14 cellular contexts compared by ENCODE assay signal in the genomic region with DNA sequence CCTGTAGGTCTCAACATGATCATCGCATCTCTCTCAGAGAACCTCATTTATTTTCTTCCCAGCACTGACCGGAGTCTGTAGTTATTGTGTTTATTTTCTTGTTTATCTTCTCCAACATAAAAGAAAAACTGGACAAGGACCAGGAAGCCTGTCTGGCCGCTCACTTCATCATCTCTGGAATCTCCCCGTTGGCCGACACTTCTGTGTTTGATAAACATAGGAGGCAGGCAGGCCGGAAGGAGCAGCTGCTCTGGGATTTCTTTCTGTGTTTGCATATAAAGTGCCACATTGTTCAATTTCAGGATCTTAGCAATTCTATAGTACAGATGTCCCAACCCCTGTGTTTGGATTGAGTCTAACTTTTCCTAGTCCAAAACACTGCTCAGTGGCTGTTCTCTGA.
"Had no signal": no experiment of that assay in that cellular context is flagged by ENCODE, and none has a peak within 500 bp of the region (broad histone marks: within the 10 kb centered on the region; RNA-seq: fewer than 3 reads in every experiment).

No MANE protein-coding gene starts in this region.

- H2AFZ ChIP-seq: hepatocyte had no signal

- ATAC-seq: activated CD8-positive, alpha-beta T cell treated with anti-CD3 and anti-CD28 coated beads for 36 hours; T-cell had no signal

- H3K27ac ChIP-seq: hepatocyte, SK-N-MC had no signal

- H3K79me2 ChIP-seq: hepatocyte had no signal

- H3K27me3 ChIP-seq: hepatocyte had no signal

- H3K4me3 ChIP-seq: hepatocyte, SK-N-MC had no signal

- DNase-seq: activated CD4-positive, alpha-beta T cell treated with anti-CD3 and anti-CD28 coated beads for 4 hours; activated CD8-positive, alpha-beta memory T cell treated with anti-CD3 and anti-CD28 coated beads, Interleukin-2, amount 50 U/mL, for 4 hours; activated CD8-positive, alpha-beta T cell treated with anti-CD3 and anti-CD28 coated beads for 36 hours; effector CD4-positive, alpha-beta T cell; kidney; naive thymus-derived CD4-positive, alpha-beta T cell; stimulated activated CD4-positive, alpha-beta T cell treated with anti-CD3 and anti-CD28 coated beads, Interleukin-2, amount 100 ng/mL, for 48 hours; stimulated activated CD8-positive, alpha-beta memory T cell treated with anti-CD3 and anti-CD28 coated beads, Interleukin-4, amount 100 ng/mL, for 48 hours; T-cell; T1000 had no signal

- FAIRE-seq: astrocyte, endothelial cell of umbilical vein, kidney had no signal

- H3K4me2 ChIP-seq: hepatocyte had no signal
